Comparison of ENCODE assay signal across 10 cellular contexts in genomic region chr9:74888449-74888848, GRCh38. TPM values are rescaled to one million over a fixed set of nuclear protein-coding genes. Genes with fewer than 3 reads are reported as not detected.
DNase-seq lines count a peak whose midpoint lies in the region; ATAC-seq and TF ChIP-seq lines count a peak whose summit lies in the region.
"Not testable (repeated sequence)": the region's sequence is repeated elsewhere in the genome, so short reads cannot be mapped to it uniquely, and the experiment has no call there.
"Had no signal": no experiment of that assay in that cellular context is flagged by ENCODE, and none has a peak within 500 bp of the region (broad histone marks: within the 10 kb centered on the region; RNA-seq: fewer than 3 reads in every experiment).

No MANE protein-coding gene starts in this region.

- CTCF ChIA-PET in HEK293 (lab: Yijun Ruan, JAX) = interaction anchor here (1.9 kb wide), 1 partner anchor 64 kb away, joined by 6 read pairs; the partner anchor contains the start of gene C9orf40

- not testable (repeated sequence) for TF ChIP-seq CTCF in HEK293 (tag by site-specific recombination; IDR thresholded peaks at IDR 0.05); chondrocyte (IDR thresholded peaks at IDR 0.05); progenitor cell of endocrine pancreas (IDR thresholded peaks at IDR 0.05; ENCODE audit: unreplicated experiment)

- ATAC-seq in activated T-cell treated with anti-CD3 and anti-CD28 coated beads, Interleukin-2, amount 50 U/mL, for 72 hours (replicated peaks in 1 of 2); natural killer cell treated with Interleukin-12 subunit alpha and Interleukin-12 subunit beta and Interleukin-15 and Interleukin-18, amount 100 ng/mL, for 72 hours: not testable (repeated sequence)

- peak overlapping the region; percentile 28 to 89 for H3K4me3 Mint-ChIP-seq in activated T-cell treated with anti-CD3 and anti-CD28 coated beads, Interleukin-2, amount 50 U/mL, for 72 hours
- peak overlapping the region; percentile 58 for H3K4me3 Mint-ChIP-seq in activated naive CD8-positive, alpha-beta T cell treated with anti-CD3 and anti-CD28 coated beads for 36 hours
- H3K4me3 Mint-ChIP-seq in chondrocyte (ENCODE audit: unreplicated experiment) (peak overlapping the region; percentile 41), immature natural killer cell (peak overlapping the region in 4 of 5 donors; percentile 14 to 82 (median 62)), progenitor cell of endocrine pancreas (ENCODE audit: low read depth) (peak overlapping the region; percentile 22)
- H3K4me3 Mint-ChIP-seq in natural killer cell treated with Interleukin-12 subunit alpha and Interleukin-12 subunit beta and Interleukin-15 and Interleukin-18, amount 100 ng/mL, for 72 hours = peak overlapping the region; percentile 88

- H3K4me1 Mint-ChIP-seq in activated T-cell treated with anti-CD3 and anti-CD28 coated beads, Interleukin-2, amount 50 U/mL, for 72 hours (ENCODE audit: low read depth) = peaks cover 15% of the 10 kb centered on the region
- not testable (repeated sequence) for H3K4me1 Mint-ChIP-seq in activated naive CD8-positive, alpha-beta T cell treated with anti-CD3 and anti-CD28 coated beads for 36 hours; progenitor cell of endocrine pancreas (ENCODE audit: low read depth)
- peaks cover 12% of the 10 kb centered on the region for H3K4me1 Mint-ChIP-seq in chondrocyte (ENCODE audit: low read depth)
- H3K4me1 Mint-ChIP-seq in immature natural killer cell = peaks cover 9 to 18% of the 10 kb centered on the region in 2 donors
- peaks cover 10 to 11% of the 10 kb centered on the region in 2 donors for H3K4me1 Mint-ChIP-seq in natural killer cell treated with Interleukin-12 subunit alpha and Interleukin-12 subunit beta and Interleukin-15 and Interleukin-18, amount 100 ng/mL, for 72 hours (ENCODE audit: low read depth in 2 of 2)

- H3K27ac Mint-ChIP-seq in activated T-cell treated with anti-CD3 and anti-CD28 coated beads, Interleukin-2, amount 50 U/mL, for 72 hours; activated naive CD8-positive, alpha-beta T cell treated with anti-CD3 and anti-CD28 coated beads for 36 hours; chondrocyte (ENCODE audit: unreplicated experiment); immature natural killer cell; natural killer cell treated with Interleukin-12 subunit alpha and Interleukin-12 subunit beta and Interleukin-15 and Interleukin-18, amount 100 ng/mL, for 72 hours; progenitor cell of endocrine pancreas: not testable (repeated sequence)

- peaks cover 6 to 10% of the 10 kb centered on the region in 2 donors for H3K36me3 Mint-ChIP-seq in activated T-cell treated with anti-CD3 and anti-CD28 coated beads, Interleukin-2, amount 50 U/mL, for 72 hours (ENCODE audit: insufficient read depth in 2 of 2)
- H3K36me3 Mint-ChIP-seq in activated naive CD8-positive, alpha-beta T cell treated with anti-CD3 and anti-CD28 coated beads for 36 hours; chondrocyte (ENCODE audit: low read depth); immature natural killer cell; natural killer cell treated with Interleukin-12 subunit alpha and Interleukin-12 subunit beta and Interleukin-15 and Interleukin-18, amount 100 ng/mL, for 72 hours; progenitor cell of endocrine pancreas (ENCODE audit: insufficient read depth): not testable (repeated sequence)

- POLR2A ChIA-PET in HEK293 (lab: Yijun Ruan, JAX) = not testable (repeated sequence)

- not testable (repeated sequence) for H3K4me3 ChIP-seq in HEK293 (ENCODE audit: low read depth, low read length)

- peaks cover 50% of the 10 kb centered on the region for H3K27me3 Mint-ChIP-seq in activated T-cell treated with anti-CD3 and anti-CD28 coated beads, Interleukin-2, amount 50 U/mL, for 72 hours (ENCODE audit: low read depth)
- H3K27me3 Mint-ChIP-seq in activated naive CD8-positive, alpha-beta T cell treated with anti-CD3 and anti-CD28 coated beads for 36 hours = peaks cover 61% of the 10 kb centered on the region
- H3K27me3 Mint-ChIP-seq in chondrocyte (ENCODE audit: low read depth) = peaks cover 18% of the 10 kb centered on the region
- peaks cover 7 to 21% (median 17%) of the 10 kb centered on the region in 3 donors for H3K27me3 Mint-ChIP-seq in immature natural killer cell (ENCODE audit: low read depth in 3 of 3)
- H3K27me3 Mint-ChIP-seq in natural killer cell treated with Interleukin-12 subunit alpha and Interleukin-12 subunit beta and Interleukin-15 and Interleukin-18, amount 100 ng/mL, for 72 hours = peaks cover 31 to 44% of the 10 kb centered on the region in 2 donors
- peaks cover 37% of the 10 kb centered on the region for H3K27me3 Mint-ChIP-seq in progenitor cell of endocrine pancreas

- H3K36me3 ChIP-seq in HEK293 (ENCODE audit: control insufficient read depth in 2 of 2, insufficient read depth in 1 of 2, low read length in 2 of 2) = not testable (repeated sequence)

- DNase-seq in activated T-cell treated with anti-CD3 and anti-CD28 coated beads, Interleukin-2, amount 50 U/mL, for 72 hours; activated naive CD8-positive, alpha-beta T cell treated with anti-CD3 and anti-CD28 coated beads for 36 hours; chondrocyte (ENCODE audit: low spot score); immature natural killer cell; natural killer cell treated with Interleukin-12 subunit alpha and Interleukin-12 subunit beta and Interleukin-15 and Interleukin-18, amount 100 ng/mL, for 72 hours (ENCODE audit: low spot score); progenitor cell of endocrine pancreas (ENCODE audit: low spot score, unreplicated experiment): not testable (repeated sequence)

- not testable (repeated sequence) for H3K27ac ChIP-seq in HEK293 (ENCODE audit: extremely low read depth, low read depth, low read length)

- not testable (repeated sequence) for H3K9me3 Mint-ChIP-seq in activated T-cell treated with anti-CD3 and anti-CD28 coated beads, Interleukin-2, amount 50 U/mL, for 72 hours; activated naive CD8-positive, alpha-beta T cell treated with anti-CD3 and anti-CD28 coated beads for 36 hours; chondrocyte (ENCODE audit: low read depth); immature natural killer cell; natural killer cell treated with Interleukin-12 subunit alpha and Interleukin-12 subunit beta and Interleukin-15 and Interleukin-18, amount 100 ng/mL, for 72 hours; progenitor cell of endocrine pancreas (ENCODE audit: low read depth)

- not testable (repeated sequence) for H3K9me3 ChIP-seq in HEK293 (ENCODE audit: control insufficient read depth, insufficient read depth, low read depth, low read length)

- not testable (repeated sequence) for H3K4me1 ChIP-seq in HEK293 (ENCODE audit: control insufficient read depth, insufficient read depth, low read length)

TF ChIP-seq in HEK293, 187 proteins besides CTCF, POLR2A, EP300 and RAD21 (continues in another document):
- TF ChIP-seq ZNF654 (tag by site-specific recombination; IDR thresholded peaks at IDR 0.05; ENCODE audit: low read depth) = 0 out of 2 replicates have a peak, but pooled peaks have one; percentile 12
- TF ChIP-seq ZNF266 (tag by site-specific recombination; IDR thresholded peaks at IDR 0.05; ENCODE audit: low read depth) = 0 out of 2 replicates have a peak, but pooled peaks have one; percentile 46
- peak; percentile 43; the same call in 1 of the 2 replicates for TF ChIP-seq ZNF623 (tag by site-specific recombination; IDR thresholded peaks at IDR 0.05)
- TF ChIP-seq ZNF560 (tag by site-specific recombination; IDR thresholded peaks at IDR 0.05; ENCODE audit: borderline replicate concordance) = 0 out of 2 replicates have a peak, but pooled peaks have one; percentile 43
- peak; percentile 54; the same call in 1 of the 2 replicates for TF ChIP-seq REST (tag by site-specific recombination; IDR thresholded peaks at IDR 0.05)
- TF ChIP-seq ZNF121 (tag by site-specific recombination; IDR thresholded peaks at IDR 0.05) = peak; percentile 32; the same call in 1 of the 2 replicates

RNA-seq across cellular contexts. Expression of gene TRPM6, which starts 0.7 kb away (rescaled TPM):
- under 1 TPM in 1 of 2 donors, not detected in 1; 0.10 TPM for total RNA-seq in activated T-cell treated with anti-CD3 and anti-CD28 coated beads, Interleukin-2, amount 50 U/mL, for 72 hours
- total RNA-seq in activated naive CD8-positive, alpha-beta T cell treated with anti-CD3 and anti-CD28 coated beads for 36 hours = not detected
- 0.02 TPM in 1 of 3 replicates, not detected in the others for total RNA-seq in chondrocyte
- not detected for polyA plus RNA-seq in immature natural killer cell
- total RNA-seq in natural killer cell treated with Interleukin-12 subunit alpha and Interleukin-12 subunit beta and Interleukin-15 and Interleukin-18, amount 100 ng/mL, for 72 hours = 1 to 10 TPM in 1 of 2 donors, under 1 TPM in 1; 0.12 to 1.6 TPM
- 0.10 and 0.20 TPM in 2 replicates for total RNA-seq in progenitor cell of endocrine pancreas
- total RNA-seq: CD8-positive, alpha-beta memory T cell; HFFc6 had no signal
- polyA plus RNA-seq: CD14-positive monocyte; CD8-positive, alpha-beta memory T cell had no signal

Comparison
In these comparisons a context has a peak if more than half of its experiments do, and no peak if none do; other contexts are left out.
1. H3K4me3 Mint-ChIP-seq: peak in every context shown above with its lines; median percentile 88 in natural killer cell treated with Interleukin-12 subunit alpha and Interleukin-12 subunit beta and Interleukin-15 and Interleukin-18, amount 100 ng/mL, for 72 hours; 62 in immature natural killer cell; 58 in activated T-cell treated with anti-CD3 and anti-CD28 coated beads, Interleukin-2, amount 50 U/mL, for 72 hours; 58 in activated naive CD8-positive, alpha-beta T cell treated with anti-CD3 and anti-CD28 coated beads for 36 hours; 41 in chondrocyte; 22 in progenitor cell of endocrine pancreas.